ENCODE assay signal across 11 cellular contexts in the genomic region with DNA sequence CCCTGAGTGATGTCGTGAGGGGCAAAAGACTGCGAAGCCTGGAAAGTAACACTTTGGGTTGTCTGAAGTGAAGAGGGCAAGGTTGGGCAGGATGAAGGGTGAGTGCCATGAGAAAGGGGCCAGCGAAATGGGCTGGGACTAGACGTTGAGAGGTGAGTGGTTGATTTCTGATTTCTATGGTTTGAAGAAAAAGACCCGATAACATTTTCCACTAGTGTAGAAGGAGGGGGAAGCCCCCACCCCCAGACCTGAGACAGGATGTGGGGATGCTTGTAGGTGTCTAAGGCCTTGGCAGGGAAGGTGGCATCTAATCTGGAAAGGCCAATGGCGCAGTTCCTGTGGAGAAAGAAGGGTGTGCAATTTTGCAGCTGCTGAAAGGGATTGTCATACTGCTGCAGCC. TPM values are rescaled to one million over a fixed set of nuclear protein-coding genes. Genes with fewer than 3 reads are reported as not detected.
DNase-seq lines count a peak whose midpoint lies in the region; ATAC-seq and TF ChIP-seq lines count a peak whose summit lies in the region.
"Had no signal": no experiment of that assay in that cellular context is flagged by ENCODE, and none has a peak within 500 bp of the region (broad histone marks: within the 10 kb centered on the region; RNA-seq: fewer than 3 reads in every experiment).

No MANE protein-coding gene starts in this region.

- no peak overlapping the region for H3K27ac ChIP-seq in foreskin keratinocyte

- POLR2A ChIA-PET in activated CD4-positive, alpha-beta T cell treated with anti-CD3 and anti-CD28 coated beads for 36 hours (lab: Charles Lee), result interaction anchor here (0.6 to 1.8 kb wide), 5 partner anchors 12 to 48 kb away, joined by 3 to 30 read pairs (median 3); no protein-coding TSS in a partner anchor

- TF ChIP-seq CTCF in foreskin keratinocyte (conservative IDR thresholded peaks at IDR 0.05), result no peak
- TF ChIP-seq CTCF in osteocyte (IDR thresholded peaks at IDR 0.05), result no peak

- no peaks in the 10 kb centered on the region for H3K27me3 ChIP-seq in foreskin keratinocyte

- no peaks in the 10 kb centered on the region for H3K4me1 ChIP-seq in foreskin keratinocyte

- H3K4me1 Mint-ChIP-seq in activated CD4-positive, alpha-beta T cell treated with anti-CD3 and anti-CD28 coated beads for 36 hours, result peaks cover 77% of the 10 kb centered on the region
- H3K4me1 Mint-ChIP-seq in osteocyte (ENCODE audit: unreplicated experiment), result peaks cover 14% of the 10 kb centered on the region

- H3K4me3 Mint-ChIP-seq in activated CD4-positive, alpha-beta T cell treated with anti-CD3 and anti-CD28 coated beads for 36 hours, result peak overlapping the region; percentile 65
- no peak overlapping the region for H3K4me3 Mint-ChIP-seq in osteocyte (ENCODE audit: unreplicated experiment)

- peak overlapping the region; percentile 98 for H3K27ac Mint-ChIP-seq in activated CD4-positive, alpha-beta T cell treated with anti-CD3 and anti-CD28 coated beads for 36 hours
- H3K27ac Mint-ChIP-seq in osteocyte (ENCODE audit: unreplicated experiment), result no peak overlapping the region

- CTCF ChIA-PET in activated CD4-positive, alpha-beta T cell treated with anti-CD3 and anti-CD28 coated beads for 36 hours (lab: Charles Lee), result interaction anchor here (1.0 to 2.5 kb wide), 3 partner anchors 12 to 34 kb away, joined by 3 to 11 read pairs (median 3); no protein-coding TSS in a partner anchor

- H3K27me3 Mint-ChIP-seq in activated CD4-positive, alpha-beta T cell treated with anti-CD3 and anti-CD28 coated beads for 36 hours, result no peaks in the 10 kb centered on the region
- H3K27me3 Mint-ChIP-seq in osteocyte (ENCODE audit: unreplicated experiment), result peaks cover 4% of the 10 kb centered on the region

- peaks cover 8% of the 10 kb centered on the region for H3K9me3 Mint-ChIP-seq in activated CD4-positive, alpha-beta T cell treated with anti-CD3 and anti-CD28 coated beads for 36 hours (ENCODE audit: low read depth)
- no peaks in the 10 kb centered on the region for H3K9me3 Mint-ChIP-seq in osteocyte (ENCODE audit: unreplicated experiment)

- ATAC-seq in activated CD4-positive, alpha-beta T cell treated with anti-CD3 and anti-CD28 coated beads for 36 hours, result peak; percentile 72
- ATAC-seq in foreskin keratinocyte, result no peak

- intact Hi-C loops in activated CD4-positive, alpha-beta T cell treated with anti-CD3 and anti-CD28 coated beads for 36 hours (cut with DNase I, micrococcal nuclease), result loop anchor here (1.0 to 10.0 kb wide), 9 partner anchors 25 to 713 kb away; a partner anchor contains a TSS

- H3K36me3 Mint-ChIP-seq in activated CD4-positive, alpha-beta T cell treated with anti-CD3 and anti-CD28 coated beads for 36 hours (ENCODE audit: low read depth), result peaks cover 10% of the 10 kb centered on the region
- no peaks in the 10 kb centered on the region for H3K36me3 Mint-ChIP-seq in osteocyte (ENCODE audit: unreplicated experiment)
- H3K36me3 Mint-ChIP-seq: naive B cell had no signal

- DNase-seq in activated CD4-positive, alpha-beta T cell treated with anti-CD3 and anti-CD28 coated beads for 36 hours, result peak; percentile 93
- peak; percentile 92 for DNase-seq in activated T-cell treated with anti-CD3 and anti-CD28 coated beads, Interleukin-2, amount 50 U/mL, for 48 hours
- peak; percentile 80 to 82 for DNase-seq in stimulated activated CD4-positive, alpha-beta T cell treated with anti-CD3 and anti-CD28 coated beads, Interleukin-15, amount 100 ng/mL, for 48 hours (ENCODE audit: low read depth in 2 of 2)
- peak in 4 of 6 experiments; percentile 8 to 20 (median 8) for DNase-seq in stimulated activated naive CD4-positive, alpha-beta T cell (lab: John Stamatoyannopoulos, UW)
- DNase-seq in NCI-H1436 (lab: John Stamatoyannopoulos, UW), result no peak
- no peak for DNase-seq in foreskin keratinocyte
- no peak for DNase-seq in osteocyte (ENCODE audit: extremely low spot score, unreplicated experiment)
- no peak for DNase-seq in germinal center (ENCODE audit: low spot score)
- DNase-seq: naive B cell, NCI-H510A, SHP77 treated with DMSO at 0.1 percent for 48 hours had no signal

RNA-seq across cellular contexts. Expression of a gene that starts 25.3 kb away (rescaled TPM):
- total RNA-seq in activated CD4-positive, alpha-beta T cell treated with anti-CD3 and anti-CD28 coated beads for 36 hours, result 10 to 100 TPM; 39.9 to 40.7 TPM
- total RNA-seq in foreskin keratinocyte (21.5 and 23.2 TPM in 2 replicates), osteocyte (28.8 and 30.4 TPM in 2 replicates)
- polyA plus RNA-seq in foreskin keratinocyte, result 7.4 and 8.0 TPM in 2 replicates

RNA-seq across cellular contexts. Expression of a gene that starts 44.5 kb away (rescaled TPM):
- 10 to 100 TPM; 51.8 to 54.3 TPM for total RNA-seq in activated CD4-positive, alpha-beta T cell treated with anti-CD3 and anti-CD28 coated beads for 36 hours
- total RNA-seq in foreskin keratinocyte (35.3 and 35.9 TPM in 2 replicates), osteocyte (49.5 and 52.7 TPM in 2 replicates)
- polyA plus RNA-seq in foreskin keratinocyte, result 13.3 and 16.8 TPM in 2 replicates

RNA-seq across cellular contexts. Expression of a gene that starts 44.6 kb away (rescaled TPM):
- 10 to 100 TPM; 89.1 to 98.2 TPM for total RNA-seq in activated CD4-positive, alpha-beta T cell treated with anti-CD3 and anti-CD28 coated beads for 36 hours
- total RNA-seq in foreskin keratinocyte (11.6 and 12.3 TPM in 2 replicates), osteocyte (11.5 and 11.8 TPM in 2 replicates)
- 5.6 and 6.3 TPM in 2 replicates for polyA plus RNA-seq in foreskin keratinocyte

Comparison
In these comparisons a context has a peak if more than half of its experiments do, and no peak if none do; other contexts are left out.
1. DNase-seq: peak in activated CD4-positive, alpha-beta T cell treated with anti-CD3 and anti-CD28 coated beads for 36 hours (single experiment), activated T-cell treated with anti-CD3 and anti-CD28 coated beads, Interleukin-2, amount 50 U/mL, for 48 hours (2 of 2), stimulated activated CD4-positive, alpha-beta T cell treated with anti-CD3 and anti-CD28 coated beads, Interleukin-15, amount 100 ng/mL, for 48 hours (2 of 2) and stimulated activated naive CD4-positive, alpha-beta T cell (4 of 6); none in NCI-H1436 (single experiment), foreskin keratinocyte (0 of 2), osteocyte (single experiment) and germinal center (single experiment).